15 cellular contexts compared by ENCODE assay signal in genomic region chr17:82201498-82201910, GRCh38. TPM values are rescaled to one million over a fixed set of nuclear protein-coding genes. Genes with fewer than 3 reads are reported as not detected.
A peak's percentile ranks its signal among the peaks of the same experiment; 100 is the strongest.
DNase-seq lines count a peak whose midpoint lies in the region; ATAC-seq, FAIRE-seq and TF ChIP-seq lines count a peak whose summit lies in the region.
"Had no signal": no experiment of that assay in that cellular context is flagged by ENCODE, and none has a peak within 500 bp of the region (broad histone marks: within the 10 kb centered on the region; RNA-seq: fewer than 3 reads in every experiment).

No MANE protein-coding gene starts in this region.

- no peak overlapping the region for H2BK5ac ChIP-seq in H1 (ENCODE audit: low read depth, low read length)

- H3K27me3 Mint-ChIP-seq in CD4-positive, alpha-beta T cell = no peaks in the 10 kb centered on the region
- H3K27me3 Mint-ChIP-seq: activated B cell treated with CpG ODN at 0.5 μM for 24 hours had no signal

- H4K8ac ChIP-seq in H1 (ENCODE audit: extremely low read depth, insufficient read depth, low read length) = peak overlapping the region; percentile 84; the same call in 1 of the 2 replicates

- H3K27ac ChIP-seq in SK-N-SH (ENCODE audit: low read depth in 2 of 2, low read length in 1 of 2) = no peak overlapping the region
- H3K27ac ChIP-seq in CD4-positive, alpha-beta T cell (ENCODE audit: low read depth, low read length) = no peak overlapping the region
- H3K27ac ChIP-seq in H1 (ENCODE audit: low read depth, low read length) = no peak overlapping the region
- H3K27ac ChIP-seq in tibial artery = no peak overlapping the region
- H3K27ac ChIP-seq: body of pancreas, heart right ventricle, parathyroid adenoma had no signal

- H3K4me1 Mint-ChIP-seq in CD4-positive, alpha-beta T cell (ENCODE audit: low read depth) = peaks cover 57% of the 10 kb centered on the region

- POLR2A ChIA-PET in SK-N-SH (lab: Yijun Ruan, JAX) (no interaction called here), H1 (lab: Charles Lee; ENCODE audit: partially characterized antibody) (interaction anchor here (1.3 kb wide), 1 partner anchor 103 kb away, joined by 3 read pairs; no protein-coding TSS in a partner anchor)
- POLR2A ChIA-PET in CD4-positive, alpha-beta T cell (lab: Charles Lee) = interaction anchor here (0.5 to 2.1 kb wide), 20 partner anchors 11 to 218 kb away, joined by 3 to 17 read pairs (median 6); partner anchors contain the start of genes CCDC57, CD7, DCXR and SECTM1

- H4K20me1 ChIP-seq in SK-N-SH (ENCODE audit: insufficient read depth) = 0 out of 2 replicates have a peak, but pooled peaks cover 3% of the 10 kb centered on the region
- H4K20me1 ChIP-seq in H1 (replicated peaks in 1 of 2; ENCODE audit: control insufficient read depth in 1 of 2, insufficient read depth in 2 of 2, low read length in 2 of 2) = peaks cover 3 to 13% of the 10 kb centered on the region in 2 experiments

- H3K4ac ChIP-seq in H1 (replicated peaks; ENCODE audit: insufficient read length, low read depth, low read length) = no peak overlapping the region

- H3K56ac ChIP-seq in H1 (replicated peaks; ENCODE audit: insufficient read length, low read depth, low read length) = no peak overlapping the region

- H3K36me3 ChIP-seq in SK-N-SH (replicated peaks in 1 of 2; ENCODE audit: control insufficient read depth in 1 of 2, insufficient read depth in 2 of 2, low read length in 1 of 2) (peaks cover 20 to 31% of the 10 kb centered on the region in 2 experiments), H1 (ENCODE audit: control insufficient read depth in 2 of 4, insufficient read depth in 4 of 4, low read length in 3 of 4) (peaks cover 0 to 2% (median 0%) of the 10 kb centered on the region in 4 experiments; a peak in 3 of 8 replicates), tibial artery (peaks cover 11 to 31% (median 23%) of the 10 kb centered on the region in 3 donors)

- H3K4me3 ChIP-seq in SK-N-SH (ENCODE audit: low read depth in 2 of 2, low read length in 1 of 2) (no peak overlapping the region), H1 (ENCODE audit: extremely low read depth in 1 of 4, insufficient read depth in 2 of 4, low read depth in 3 of 4, low read length in 4 of 4) (no peak overlapping the region), tibial artery (no peak overlapping the region)
- H3K4me3 ChIP-seq: body of pancreas, heart right ventricle, spleen had no signal

- H2BK12ac ChIP-seq in H1 (ENCODE audit: low read depth, low read length) = no peak overlapping the region

- H4K5ac ChIP-seq in H1 (ENCODE audit: insufficient read length, low read depth, low read length) = no peak overlapping the region

- FAIRE-seq in H1 (lab: Jason Lieb, UNC) = no peak

- no peaks in the 10 kb centered on the region for H3K9me2 ChIP-seq in SK-N-SH

- H3K36me3 Mint-ChIP-seq in CD4-positive, alpha-beta T cell (ENCODE audit: low read depth) = peaks cover 2% of the 10 kb centered on the region

- intact Hi-C loops in CD4-positive, alpha-beta T cell (cut with DNase I, micrococcal nuclease) = loop anchor here in 1 of 2 experiments (2.0 to 10.0 kb wide), 4 partner anchors 15 to 93 kb away; no protein-coding TSS in a partner anchor
- intact Hi-C loops in tibial artery (cut with DNase I; ENCODE audit: low total_unique reads) = no loop called here

- H3K9ac ChIP-seq in SK-N-SH (no peak overlapping the region), H1 (replicated peaks in 1 of 4; ENCODE audit: extremely low read depth in 1 of 4, low read depth in 3 of 4, low read length in 3 of 4) (no peak overlapping the region)
- H3K9ac ChIP-seq: parathyroid adenoma had no signal

- ATAC-seq in SK-N-SH treated with all-trans-retinoic acid at 6 μM for 48 hours = no peak
- ATAC-seq in CD4-positive, alpha-beta T cell (ENCODE audit: poor library complexity) = no peak
- ATAC-seq in HG03460 (IDR thresholded peaks at IDR 0.05; ENCODE audit: unreplicated experiment) = no peak
- ATAC-seq: body of pancreas, heart right ventricle had no signal

- no peak overlapping the region for H3K23ac ChIP-seq in H1 (ENCODE audit: insufficient read length)

- CTCF ChIA-PET in SK-N-SH (lab: Yijun Ruan, JAX) (interaction anchor here (1.1 to 2.9 kb wide), 3 partner anchors 35 to 242 kb away, joined by 3 to 12 read pairs (median 4); no protein-coding TSS in a partner anchor), H1 (lab: Charles Lee; ENCODE audit: partially characterized antibody) (interaction anchor here (0.9 kb wide), 2 partner anchors 37 to 116 kb away, joined by 3 read pairs; partner anchors contain the start of gene CD7)
- CTCF ChIA-PET in CD4-positive, alpha-beta T cell (lab: Charles Lee) = interaction anchor here (1.1 to 2.3 kb wide), 2 partner anchors 11 to 171 kb away, joined by 3 to 6 read pairs; partner anchors contain the start of gene CCDC57

- H3K14ac ChIP-seq in H1 (ENCODE audit: insufficient read length) = no peak overlapping the region

- DNase-seq in SK-N-SH (peak; percentile 16), NCI-H69 (lab: John Stamatoyannopoulos, UW) (peak; percentile 80), H1 (ENCODE audit: low read depth in 1 of 2, low spot score in 2 of 2) (no peak), DMS114 treated with DMSO at 0.1 percent for 48 hours (lab: John Stamatoyannopoulos, UW; ENCODE audit: unreplicated experiment) (no peak), tibial artery (no peak)
- peak in 2 of 10 experiments; percentile 13 to 30 for DNase-seq in CD4-positive, alpha-beta T cell
- DNase-seq: activated B cell treated with CpG ODN at 0.5 μM for 24 hours, body of pancreas, heart right ventricle, NCI-H1694 treated with DMSO at 0.1 percent for 48 hours, NCI-H524 treated with DMSO at 0.1 percent for 48 hours, spleen had no signal

- H3K23me2 ChIP-seq in H1 (ENCODE audit: low read depth, low read length) = no peaks in the 10 kb centered on the region

- no peaks in the 10 kb centered on the region for H3K9me3 Mint-ChIP-seq in CD4-positive, alpha-beta T cell
- H3K9me3 Mint-ChIP-seq: activated B cell treated with CpG ODN at 0.5 μM for 24 hours had no signal

- H2AK5ac ChIP-seq in H1 (ENCODE audit: low read depth, low read length) = no peak overlapping the region

- TF ChIP-seq EP300 in SK-N-SH (IDR thresholded peaks at IDR 0.05; ENCODE audit: borderline replicate concordance in 1 of 2, low read depth in 1 of 2, low read length in 1 of 2) (no peak), H1 (IDR thresholded peaks at IDR 0.05; ENCODE audit: borderline replicate concordance in 1 of 2, low read depth in 2 of 2, low read length in 2 of 2) (no peak)

- H2AFZ ChIP-seq in SK-N-SH (ENCODE audit: low read depth) = no peak overlapping the region
- H2AFZ ChIP-seq in H1 (ENCODE audit: low read length) = no peak overlapping the region
- H2AFZ ChIP-seq: parathyroid adenoma had no signal

- H3K27me3 ChIP-seq in SK-N-SH (ENCODE audit: insufficient read depth) (no peaks in the 10 kb centered on the region), H1 (replicated peaks in 1 of 4; ENCODE audit: control insufficient read depth in 3 of 4, extremely low read depth in 1 of 4, insufficient read depth in 3 of 4, low read length in 3 of 4) (no peaks in the 10 kb centered on the region), tibial artery (no peaks in the 10 kb centered on the region)
- no peaks in the 10 kb centered on the region for H3K27me3 ChIP-seq in CD4-positive, alpha-beta T cell (ENCODE audit: control insufficient read depth, insufficient read depth, low read length)
- H3K27me3 ChIP-seq: body of pancreas, heart right ventricle, spleen had no signal

- peak overlapping the region; percentile 84 for H3K27ac Mint-ChIP-seq in CD4-positive, alpha-beta T cell
- H3K27ac Mint-ChIP-seq: activated B cell treated with CpG ODN at 0.5 μM for 24 hours had no signal

- 96% methylated on average over 16 of the region's 23 CpGs for WGBS in SK-N-SH (ENCODE audit: low lambda C conversion rate)
- WGBS in H1 (ENCODE audit: extremely low coverage in 1 of 2, insufficient coverage in 1 of 2, insufficient read length in 1 of 2, insufficient replicate concordance in 2 of 2, low coverage in 1 of 2, low lambda C conversion rate in 2 of 2, missing lambda C conversion rate in 1 of 2), 2 experiments = 90% methylated on average over 23 of the region's 23 CpGs; no CpG with 5 or more reads in 1 of the 2 experiments

- TF ChIP-seq RAD21 in SK-N-SH (IDR thresholded peaks at IDR 0.05; ENCODE audit: low read length) = no peak
- TF ChIP-seq RAD21 in H1 (IDR thresholded peaks at IDR 0.05 in 1 of 2, conservative IDR thresholded peaks at IDR 0.05 in 1 of 2; ENCODE audit: low read depth in 2 of 2, low read length in 2 of 2) = no peak

- no peak overlapping the region for H4K91ac ChIP-seq in H1 (replicated peaks; ENCODE audit: insufficient read length, low read length)

- H3K4me1 ChIP-seq in SK-N-SH (ENCODE audit: control insufficient read depth in 1 of 2, insufficient read depth in 2 of 2, low read depth in 1 of 2, low read length in 1 of 2) = peaks cover 15 to 19% of the 10 kb centered on the region in 2 experiments; a peak in 3 of 4 replicates
- H3K4me1 ChIP-seq in H1 (replicated peaks in 1 of 4; ENCODE audit: control insufficient read depth in 3 of 4, insufficient read depth in 4 of 4, low read length in 3 of 4) = peaks cover 0 to 2% (median 2%) of the 10 kb centered on the region in 4 experiments; a peak in 3 of 7 replicates
- H3K4me1 ChIP-seq in tibial artery = peaks cover 0 to 11% (median 8%) of the 10 kb centered on the region in 4 donors

- peaks cover 17% of the 10 kb centered on the region; the same call in 1 of the 2 replicates for H3K79me2 ChIP-seq in SK-N-SH (ENCODE audit: insufficient read depth)
- H3K79me2 ChIP-seq in H1 (ENCODE audit: control insufficient read depth in 1 of 2, insufficient read depth in 2 of 2, low read length in 2 of 2) = no peaks in the 10 kb centered on the region

- H3K4me3 Mint-ChIP-seq in CD4-positive, alpha-beta T cell = no peak overlapping the region
- H3K4me3 Mint-ChIP-seq: activated B cell treated with CpG ODN at 0.5 μM for 24 hours had no signal

- H3K9me3 ChIP-seq in SK-N-SH (no peaks in the 10 kb centered on the region), H1 (ENCODE audit: insufficient read depth in 2 of 2, low read depth in 1 of 2, low read length in 1 of 2) (no peaks in the 10 kb centered on the region), tibial artery (no peaks in the 10 kb centered on the region)
- H3K9me3 ChIP-seq in CD4-positive, alpha-beta T cell (ENCODE audit: control insufficient read depth, low read length) = no peaks in the 10 kb centered on the region
- H3K9me3 ChIP-seq: body of pancreas, heart right ventricle, spleen had no signal

- TF ChIP-seq POLR2A in H1 (IDR thresholded peaks at IDR 0.05; ENCODE audit: control extremely low read depth in 1 of 2, low read depth in 2 of 2, low read length in 2 of 2) = no peak

- H3K18ac ChIP-seq in H1 (ENCODE audit: extremely low read depth, low read length) = no peak overlapping the region

- H2BK15ac ChIP-seq in H1 (ENCODE audit: low read length) = no peak overlapping the region

- no peak overlapping the region for H3K4me2 ChIP-seq in SK-N-SH
- H3K4me2 ChIP-seq in H1 (ENCODE audit: insufficient read depth in 1 of 2, low read depth in 2 of 2, low read length in 2 of 2) = no peak overlapping the region

- no peak for TF ChIP-seq CTCF in SK-N-SH (IDR thresholded peaks at IDR 0.05)
- no peak for TF ChIP-seq CTCF in CD4-positive, alpha-beta T cell (IDR thresholded peaks at IDR 0.05)
- TF ChIP-seq CTCF in H1 (IDR thresholded peaks at IDR 0.05; ENCODE audit: control extremely low read depth in 1 of 3, insufficient read depth in 1 of 3, low read depth in 1 of 3, low read length in 3 of 3) = no peak
- no peak for TF ChIP-seq CTCF in tibial artery (IDR thresholded peaks at IDR 0.05)

- H3K79me1 ChIP-seq in H1 (ENCODE audit: low read depth, low read length) = no peaks in the 10 kb centered on the region; the same call in 1 of the 2 replicates

- no peak overlapping the region for H2BK120ac ChIP-seq in H1 (replicated peaks; ENCODE audit: low read depth, low read length)

- peaks cover 17% of the 10 kb centered on the region for H3F3A ChIP-seq in SK-N-SH (replicated peaks; ENCODE audit: insufficient read depth)

- no peak overlapping the region for H2BK20ac ChIP-seq in H1 (ENCODE audit: low read length)

RNA-seq across cellular contexts. Expression of gene CCDC57, which starts 11.1 kb away (rescaled TPM):
- polyA plus RNA-seq in SK-N-SH (2012; rRNA removed) = 68.6 and 82.9 TPM in 2 replicates
- polyA plus RNA-seq in SK-N-SH (2012; cell fraction: cytosol; rRNA removed) = 11.2 and 17.5 TPM in 2 replicates
- polyA plus RNA-seq in SK-N-SH (2012; cell fraction: nucleus; rRNA removed) = 417 and 423 TPM in 2 replicates
- 100 to 1,000 TPM; 129 to 135 TPM for total RNA-seq in CD4-positive, alpha-beta T cell
- total RNA-seq in H1 (2021; fragmentation: NEBNext Ultra II Directional; extraction: Animal tissue kit (Norgen Biotek cat#: 25700)) = 12.6 and 12.9 TPM in 2 replicates
- 8.4 and 10.1 TPM in 2 replicates for polyA plus RNA-seq in H1 (2011; rRNA removed)
- 8.7 TPM for polyA plus RNA-seq in H1 (2011; cell fraction: cytosol; rRNA removed)
- polyA plus RNA-seq in H1 (2011; cell fraction: nucleus; rRNA removed) = 44.1 TPM
- 10.7 to 12.8 TPM (median 12.1 TPM) in 4 replicates for polyA plus RNA-seq in H1 (2012, experiment 1 of 2)
- polyA plus RNA-seq in H1 (2012, experiment 2 of 2) = 6.4 TPM
- 9.8 TPM for polyA plus RNA-seq in H1 (2013, experiment 1 of 2)
- polyA plus RNA-seq in H1 (2013, experiment 2 of 2) = 7.5 TPM
- 7.7 and 10.1 TPM in 2 replicates for polyA minus RNA-seq in H1 (2011; rRNA and poly(A)+ RNA removed)
- 8.0 TPM for polyA minus RNA-seq in H1 (2011; cell fraction: cytosol; rRNA and poly(A)+ RNA removed)
- polyA minus RNA-seq in H1 (2011; cell fraction: nucleus; rRNA and poly(A)+ RNA removed) = 20.7 TPM

RNA-seq across cellular contexts. Expression of gene SLC16A3, which starts 27.3 kb away (rescaled TPM):
- polyA plus RNA-seq in SK-N-SH (2012; rRNA removed) = 68.8 and 70.7 TPM in 2 replicates
- 25.2 and 42.6 TPM in 2 replicates for polyA plus RNA-seq in SK-N-SH (2012; cell fraction: cytosol; rRNA removed)
- 38.5 and 58.7 TPM in 2 replicates for polyA plus RNA-seq in SK-N-SH (2012; cell fraction: nucleus; rRNA removed)
- total RNA-seq in CD4-positive, alpha-beta T cell = 10 to 100 TPM; 93.4 to 99.0 TPM
- total RNA-seq in H1 (2021; fragmentation: NEBNext Ultra II Directional; extraction: Animal tissue kit (Norgen Biotek cat#: 25700)) = 3.6 and 3.8 TPM in 2 replicates
- 8.7 and 12.2 TPM in 2 replicates for polyA plus RNA-seq in H1 (2011; rRNA removed)
- polyA plus RNA-seq in H1 (2011; cell fraction: cytosol; rRNA removed) = 10.9 TPM
- polyA plus RNA-seq in H1 (2011; cell fraction: nucleus; rRNA removed) = 11.1 TPM
- 4.4 to 12.8 TPM (median 9.7 TPM) in 4 replicates for polyA plus RNA-seq in H1 (2012, experiment 1 of 2)
- polyA plus RNA-seq in H1 (2012, experiment 2 of 2) = 4.5 TPM
- 15.4 TPM for polyA plus RNA-seq in H1 (2013, experiment 1 of 2)
- polyA plus RNA-seq in H1 (2013, experiment 2 of 2) = 12.6 TPM
- polyA minus RNA-seq in H1 (2011; rRNA and poly(A)+ RNA removed) = 5.7 and 10.2 TPM in 2 replicates
- 18.5 TPM for polyA minus RNA-seq in H1 (2011; cell fraction: cytosol; rRNA and poly(A)+ RNA removed)
- polyA minus RNA-seq in H1 (2011; cell fraction: nucleus; rRNA and poly(A)+ RNA removed) = 9.7 TPM

Comparison
In these comparisons a context has a peak if more than half of its experiments do, and no peak if none do; other contexts are left out.
1. DNase-seq: peak in SK-N-SH (single experiment) and NCI-H69 (single experiment); none in H1 (0 of 2), DMS114 treated with DMSO at 0.1 percent for 48 hours (single experiment) and tibial artery (0 of 2).
2. RNA of gene SLC16A3, which starts 27.3 kb away (total RNA-seq): 93.4 to 99.0 TPM in CD4-positive, alpha-beta T cell; 3.6 to 3.8 TPM in H1; every median in the first group is over 10 times any median in the second.